10 cellular contexts compared by ENCODE assay signal in genomic region chr15:62469874-62470688, GRCh38.
DNase-seq lines count a peak whose midpoint lies in the region; ATAC-seq and TF ChIP-seq lines count a peak whose summit lies in the region.
"Had no signal": no experiment of that assay in that cellular context is flagged by ENCODE, and none has a peak within 500 bp of the region (broad histone marks: within the 10 kb centered on the region; RNA-seq: fewer than 3 reads in every experiment).

No MANE protein-coding gene starts in this region.

- H3K36me3 ChIP-seq in left lung, result no peaks in the 10 kb centered on the region

- peak overlapping the region; percentile 42 for H3K27ac Mint-ChIP-seq in chondrocyte (ENCODE audit: unreplicated experiment)
- H3K27ac Mint-ChIP-seq: activated CD8-positive, alpha-beta T cell treated with anti-CD3 and anti-CD28 coated beads, Interleukin-2, amount 10 ng/mL, durations not matched to agents 7 days and 5 days had no signal

- H3K4me3 Mint-ChIP-seq in chondrocyte (ENCODE audit: unreplicated experiment), result no peak overlapping the region
- H3K4me3 Mint-ChIP-seq: activated CD8-positive, alpha-beta T cell treated with anti-CD3 and anti-CD28 coated beads, Interleukin-2, amount 10 ng/mL, durations not matched to agents 7 days and 5 days had no signal

- no peaks in the 10 kb centered on the region for H3K9me3 ChIP-seq in left lung

- no peaks in the 10 kb centered on the region for H3K27me3 Mint-ChIP-seq in chondrocyte (ENCODE audit: low read depth)

- no peak for TF ChIP-seq CTCF in chondrocyte (IDR thresholded peaks at IDR 0.05)
- no peak for TF ChIP-seq CTCF in left lung (IDR thresholded peaks at IDR 0.05)

- DNase-seq in HCEC 1CT (peak; percentile 82), chondrocyte (ENCODE audit: low spot score) (no peak), left lung (peak in 1 of 2 donors; percentile 49), substantia nigra (lab: John Stamatoyannopoulos, UW) (peak in 4 of 49 donors; percentile 6 to 30 (median 20)), LoVo (ENCODE audit: low spot score) (no peak), SHP77 (lab: John Stamatoyannopoulos, UW) (no peak)
- no peak for DNase-seq in activated effector memory CD4-positive, alpha-beta T cell treated with Interleukin-2 at 50 U/mL for 16 hours
- DNase-seq: activated CD8-positive, alpha-beta T cell treated with anti-CD3 and anti-CD28 coated beads, Interleukin-2, amount 10 ng/mL, durations not matched to agents 7 days and 5 days; NCI-H446 had no signal

- no peaks in the 10 kb centered on the region for H3K36me3 Mint-ChIP-seq in chondrocyte (ENCODE audit: low read depth)

- peak; percentile 76 for ATAC-seq in left lung
- no peak for ATAC-seq in activated CD4-positive, CD25-positive, alpha-beta regulatory T cell treated with anti-CD3 and anti-CD28 coated beads, Interleukin-2, amount 50 U/mL, for 24 hours
- ATAC-seq: activated CD8-positive, alpha-beta T cell treated with anti-CD3 and anti-CD28 coated beads, Interleukin-2, amount 10 ng/mL, durations not matched to agents 7 days and 5 days had no signal

- no peaks in the 10 kb centered on the region for H3K27me3 ChIP-seq in left lung

- no peaks in the 10 kb centered on the region for H3K9me3 Mint-ChIP-seq in chondrocyte (ENCODE audit: low read depth)

- H3K4me1 Mint-ChIP-seq in chondrocyte (ENCODE audit: low read depth), result peaks cover 35% of the 10 kb centered on the region

- peaks cover 7 to 14% of the 10 kb centered on the region in 2 donors for H3K4me1 ChIP-seq in left lung

- no peak overlapping the region for H3K4me3 ChIP-seq in left lung

- intact Hi-C loops in left lung (cut with DNase I), result no loop called here

- peak overlapping the region; percentile 30 to 80 for H3K27ac ChIP-seq in left lung
- peak overlapping the region; percentile 8 for H3K27ac ChIP-seq in substantia nigra (ENCODE audit: low read depth, low read length, poor library complexity, severe bottlenecking)
